Comparison of ENCODE assay signal across 14 cellular contexts in genomic region chr1:8572106-8572505, GRCh38.
A peak's percentile ranks its signal among the peaks of the same experiment; 100 is the strongest.
DNase-seq lines count a peak whose midpoint lies in the region; ATAC-seq and TF ChIP-seq lines count a peak whose summit lies in the region.
"Had no signal": no experiment of that assay in that cellular context is flagged by ENCODE, and none has a peak within 500 bp of the region (broad histone marks: within the 10 kb centered on the region; RNA-seq: fewer than 3 reads in every experiment).

No MANE protein-coding gene starts in this region.

- intact Hi-C loops in prostate gland (cut with DNase I), result no loop called here

- H3K4me3 ChIP-seq in HEK293 (ENCODE audit: low read depth, low read length) (no peak overlapping the region), fibroblast of villous mesenchyme (ENCODE audit: low read depth, low read length) (no peak overlapping the region), prostate gland (no peak overlapping the region)
- H3K4me3 ChIP-seq: HAP-1 had no signal

- CTCF ChIA-PET in HEK293 (lab: Yijun Ruan, JAX), result interaction anchor here (1.6 kb wide), 1 partner anchor 100 kb away, joined by 5 read pairs; no protein-coding TSS in a partner anchor

- ATAC-seq in GM21717 (IDR thresholded peaks at IDR 0.05; ENCODE audit: unreplicated experiment) (no peak), GM19351 (IDR thresholded peaks at IDR 0.05; ENCODE audit: unreplicated experiment) (no peak)
- ATAC-seq: activated CD8-positive, alpha-beta memory T cell treated with anti-CD3 and anti-CD28 coated beads, Interleukin-2, amount 10 ng/mL, durations not matched to agents 7 days and 5 days had no signal

- H3K27ac ChIP-seq in HEK293 (ENCODE audit: extremely low read depth, low read depth, low read length), result no peak overlapping the region
- peak overlapping the region; percentile 84 for H3K27ac ChIP-seq in VCaP
- peak overlapping the region; percentile 50 to 53 for H3K27ac ChIP-seq in prostate gland

- H3K9me3 ChIP-seq in HEK293 (ENCODE audit: control insufficient read depth, insufficient read depth, low read depth, low read length) (no peaks in the 10 kb centered on the region), prostate gland (no peaks in the 10 kb centered on the region)
- H3K9me3 ChIP-seq: HAP-1 had no signal

- peaks cover 17% of the 10 kb centered on the region for H3K4me1 ChIP-seq in HEK293 (ENCODE audit: control insufficient read depth, insufficient read depth, low read length)
- H3K4me1 ChIP-seq in prostate gland (replicated peaks), result peaks cover 6% of the 10 kb centered on the region

- H3K36me3 ChIP-seq in HEK293 (ENCODE audit: control insufficient read depth in 2 of 2, insufficient read depth in 1 of 2, low read length in 2 of 2) (no peaks in the 10 kb centered on the region), prostate gland (no peaks in the 10 kb centered on the region)
- H3K36me3 ChIP-seq: HAP-1 had no signal

- no peak for TF ChIP-seq POLR2A in prostate gland (IDR thresholded peaks at IDR 0.05)

- TF ChIP-seq CTCF in HEK293 (tag by site-specific recombination; IDR thresholded peaks at IDR 0.05), result no peak
- no peak for TF ChIP-seq CTCF in VCaP (conservative IDR thresholded peaks at IDR 0.05)
- TF ChIP-seq CTCF in fibroblast of villous mesenchyme (IDR thresholded peaks at IDR 0.05; ENCODE audit: insufficient read depth, low read depth, low read length), result no peak
- TF ChIP-seq CTCF in prostate gland (IDR thresholded peaks at IDR 0.05), result no peak

- POLR2A ChIA-PET in HEK293 (lab: Yijun Ruan, JAX), result no interaction called here

- no peaks in the 10 kb centered on the region for H3K27me3 ChIP-seq in prostate gland (replicated peaks; ENCODE audit: insufficient read depth)

- DNase-seq in fibroblast of villous mesenchyme (ENCODE audit: low read depth), result peak; percentile 47
- DNase-seq in prostate gland (ENCODE audit: low spot score), result no peak
- no peak for DNase-seq in NCI-H524 (lab: John Stamatoyannopoulos, UW)
- DNase-seq in NCI-H1092 treated with DMSO at 0.1 percent for 48 hours (lab: John Stamatoyannopoulos, UW), result no peak
- DNase-seq: activated CD8-positive, alpha-beta memory T cell treated with anti-CD3 and anti-CD28 coated beads, Interleukin-2, amount 10 ng/mL, durations not matched to agents 7 days and 5 days; NCI-H1105; NCI-H446 treated with DMSO at 0.1 percent for 48 hours; stimulated activated CD4-positive, alpha-beta T cell treated with anti-CD3 and anti-CD28 coated beads, Interleukin-4, amount 100 ng/mL, for 4 hours; T1000 had no signal

- WGBS in prostate gland, result 91% methylated on average over 1 of the region's 1 CpG

TF ChIP-seq in HEK293, 187 proteins besides CTCF, POLR2A, EP300 and RAD21:
- TF ChIP-seq, protein P1, sequence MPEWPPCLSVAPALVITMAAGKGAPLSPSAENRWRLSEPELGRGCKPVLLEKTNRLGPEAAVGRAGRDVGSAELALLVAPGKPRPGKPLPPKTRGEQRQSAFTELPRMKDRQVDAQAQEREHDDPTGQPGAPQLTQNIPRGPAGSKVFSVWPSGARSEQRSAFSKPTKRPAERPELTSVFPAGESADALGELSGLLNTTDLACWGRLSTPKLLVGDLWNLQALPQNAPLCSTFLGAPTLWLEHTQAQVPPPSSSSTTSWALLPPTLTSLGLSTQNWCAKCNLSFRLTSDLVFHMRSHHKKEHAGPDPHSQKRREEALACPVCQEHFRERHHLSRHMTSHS (tag by site-specific recombination; IDR thresholded peaks at IDR 0.05), result no peak
- no peak for TF ChIP-seq ZBTB49 (tag by site-specific recombination; IDR thresholded peaks at IDR 0.05; ENCODE audit: low read depth)
- no peak for TF ChIP-seq ZNF664 (tag by site-specific recombination; IDR thresholded peaks at IDR 0.05)
- TF ChIP-seq FEZF1 (tag by site-specific recombination; IDR thresholded peaks at IDR 0.05), result 0 out of 2 replicates have a peak, but pooled peaks have one; percentile 29
TF ChIP-seq in HEK293: peak in this region for 1.
